Comparison of ENCODE assay signal across 20 cellular contexts in genomic region chr1:2969870-2970291, GRCh38. TPM values are rescaled to one million over a fixed set of nuclear protein-coding genes. Genes with fewer than 3 reads are reported as not detected.
"Had no signal": no experiment of that assay in that cellular context is flagged by ENCODE, and none has a peak within 500 bp of the region (broad histone marks: within the 10 kb centered on the region; RNA-seq: fewer than 3 reads in every experiment).

No MANE protein-coding gene starts in this region.

- H3K27ac Mint-ChIP-seq: activated CD4-positive, alpha-beta T cell treated with anti-CD3 and anti-CD28 coated beads for 36 hours; activated CD8-positive, alpha-beta T cell treated with anti-CD3 and anti-CD28 coated beads for 36 hours; activated naive CD4-positive, alpha-beta T cell treated with anti-CD3 and anti-CD28 coated beads, Interleukin-2, amount 50 U/mL, for 24 hours; stimulated activated naive B cell treated with anti-CD40 and anti-IgM and Interleukin-4, amounts not matched to agents 10 μg/mL and 1 μg/mL and 100 μg/mL, for 72 hours had no signal

- ATAC-seq: activated CD4-positive, alpha-beta T cell treated with anti-CD3 and anti-CD28 coated beads for 36 hours; activated CD8-positive, alpha-beta T cell treated with anti-CD3 and anti-CD28 coated beads for 36 hours; left lung; stimulated activated naive B cell treated with anti-CD40 and anti-IgM and Interleukin-4, amounts not matched to agents 10 μg/mL and 1 μg/mL and 100 μg/mL, for 72 hours had no signal

- H3K36me3 ChIP-seq: esophagus squamous epithelium, left lung, ovary had no signal

- H3K4me3 Mint-ChIP-seq: activated CD4-positive, alpha-beta T cell treated with anti-CD3 and anti-CD28 coated beads for 36 hours; activated CD8-positive, alpha-beta T cell treated with anti-CD3 and anti-CD28 coated beads for 36 hours; activated naive CD4-positive, alpha-beta T cell treated with anti-CD3 and anti-CD28 coated beads, Interleukin-2, amount 50 U/mL, for 24 hours; brain; stimulated activated naive B cell treated with anti-CD40 and anti-IgM and Interleukin-4, amounts not matched to agents 10 μg/mL and 1 μg/mL and 100 μg/mL, for 72 hours had no signal

- H3K36me3 Mint-ChIP-seq: activated naive CD4-positive, alpha-beta T cell treated with anti-CD3 and anti-CD28 coated beads, Interleukin-2, amount 50 U/mL, for 24 hours; brain; stimulated activated naive B cell treated with anti-CD40 and anti-IgM and Interleukin-4, amounts not matched to agents 10 μg/mL and 1 μg/mL and 100 μg/mL, for 72 hours had no signal

- FAIRE-seq: islet of Langerhans had no signal

- H3K4me3 ChIP-seq: esophagus squamous epithelium, left lung, ovary had no signal

- DNase-seq: activated CD4-positive, alpha-beta T cell treated with anti-CD3 and anti-CD28 coated beads for 36 hours; activated CD8-positive, alpha-beta memory T cell treated with anti-CD3 and anti-CD28 coated beads, Interleukin-2, amount 50 U/mL, for 48 hours; activated CD8-positive, alpha-beta T cell treated with anti-CD3 and anti-CD28 coated beads for 36 hours; amniotic stem cell; cerebellar nuclear complex; esophagus squamous epithelium; foreskin fibroblast; mesenchymal stem cell; stimulated activated CD4-positive, alpha-beta T cell treated with anti-CD3 and anti-CD28 coated beads, Interleukin-2, amount 100 ng/mL, for 24 hours; stimulated activated naive B cell treated with anti-CD40 and anti-IgM and Interleukin-4, amounts not matched to agents 10 μg/mL and 1 μg/mL and 100 μg/mL, for 72 hours; T-helper 9 cell had no signal

- H3K27me3 Mint-ChIP-seq: activated CD4-positive, alpha-beta T cell treated with anti-CD3 and anti-CD28 coated beads for 36 hours; brain had no signal

- H3K4me1 Mint-ChIP-seq: activated CD4-positive, alpha-beta T cell treated with anti-CD3 and anti-CD28 coated beads for 36 hours; activated naive CD4-positive, alpha-beta T cell treated with anti-CD3 and anti-CD28 coated beads, Interleukin-2, amount 50 U/mL, for 24 hours had no signal

- H3K27ac ChIP-seq: left lung, ovary had no signal

- H3K9me3 ChIP-seq: esophagus squamous epithelium, left lung, ovary had no signal

- H3K4me1 ChIP-seq: esophagus squamous epithelium, left lung had no signal

- H3K9me3 Mint-ChIP-seq: activated CD8-positive, alpha-beta T cell treated with anti-CD3 and anti-CD28 coated beads for 36 hours; activated naive CD4-positive, alpha-beta T cell treated with anti-CD3 and anti-CD28 coated beads, Interleukin-2, amount 50 U/mL, for 24 hours; stimulated activated naive B cell treated with anti-CD40 and anti-IgM and Interleukin-4, amounts not matched to agents 10 μg/mL and 1 μg/mL and 100 μg/mL, for 72 hours had no signal

- H3K27me3 ChIP-seq: ovary had no signal

RNA-seq across cellular contexts. Expression of gene ACTRT2, which starts 51.4 kb away (rescaled TPM):
- total RNA-seq: activated CD4-positive, alpha-beta T cell treated with anti-CD3 and anti-CD28 coated beads for 36 hours; activated CD8-positive, alpha-beta T cell treated with anti-CD3 and anti-CD28 coated beads for 36 hours; esophagus squamous epithelium; left lung; ovary; renal cortical epithelial cell; SK-MEL-5; ureter had no signal
- polyA plus RNA-seq: neural cell, ovary had no signal
